ENCODE assay signal across 12 cellular contexts in the genomic region with DNA sequence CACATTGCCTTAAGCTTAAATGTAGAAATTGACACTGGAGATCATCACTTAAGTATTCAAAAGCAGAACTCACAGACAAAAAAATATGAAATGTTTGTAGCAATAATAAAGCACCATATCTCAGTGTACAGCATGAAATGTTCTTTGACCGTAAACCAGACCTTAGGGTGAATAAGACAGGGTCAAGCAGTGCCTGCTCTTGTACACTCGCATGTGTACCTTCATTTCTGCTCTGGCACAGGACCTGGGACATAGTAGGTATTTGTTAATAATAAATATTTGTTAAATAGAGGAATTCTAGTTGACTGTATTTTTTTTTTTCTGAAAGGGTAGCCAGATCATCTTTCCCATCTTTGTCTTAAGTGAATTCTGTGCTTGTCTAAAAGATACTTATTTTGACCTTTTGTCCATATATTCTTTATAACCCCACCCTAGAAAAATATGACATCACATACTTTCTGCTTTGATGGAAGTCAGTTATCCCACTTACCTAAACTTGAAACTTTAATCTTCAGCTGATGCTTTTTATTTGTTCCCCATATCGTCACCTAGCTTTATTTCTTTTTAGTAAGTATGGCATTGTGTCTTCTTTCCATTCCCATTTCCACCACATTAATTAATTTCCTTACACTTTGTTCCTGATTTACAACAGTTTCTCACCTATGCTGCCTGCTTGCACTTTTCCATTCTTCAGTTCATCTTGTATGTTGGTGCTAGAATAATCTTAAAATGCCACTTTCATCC. TPM values are rescaled to one million over a fixed set of nuclear protein-coding genes. Genes with fewer than 3 reads are reported as not detected.
A peak's percentile ranks its signal among the peaks of the same experiment; 100 is the strongest.
DNase-seq lines count a peak whose midpoint lies in the region; ATAC-seq and TF ChIP-seq lines count a peak whose summit lies in the region.
"Had no signal": no experiment of that assay in that cellular context is flagged by ENCODE, and none has a peak within 500 bp of the region (broad histone marks: within the 10 kb centered on the region; RNA-seq: fewer than 3 reads in every experiment).

No MANE protein-coding gene starts in this region.

- TF ChIP-seq POLR2A in NB4 (IDR thresholded peaks at IDR 0.05; ENCODE audit: extremely low read depth, insufficient read length), result no peak

- peaks cover 15% of the 10 kb centered on the region for H3K4me1 ChIP-seq in skeletal muscle satellite cell (ENCODE audit: control insufficient read depth, insufficient read depth, low read length)

- peak overlapping the region; percentile 88 for H3K4me3 ChIP-seq in NB4 (ENCODE audit: low read depth, low read length)
- peak overlapping the region; percentile 80 for H3K4me3 ChIP-seq in epithelial cell of esophagus (ENCODE audit: low read length)
- peak overlapping the region; percentile 90 for H3K4me3 ChIP-seq in skeletal muscle satellite cell (ENCODE audit: low read length)

- H3K27ac Mint-ChIP-seq in activated T-cell treated with anti-CD3 and anti-CD28 coated beads, Interleukin-2, amount 50 U/mL, for 72 hours, result peak overlapping the region; percentile 73

- H3K4me2 ChIP-seq in skeletal muscle satellite cell (ENCODE audit: low read length), result peak overlapping the region; percentile 94

- no peaks in the 10 kb centered on the region for H3K9me3 Mint-ChIP-seq in activated T-cell treated with anti-CD3 and anti-CD28 coated beads, Interleukin-2, amount 50 U/mL, for 72 hours

- no peaks in the 10 kb centered on the region for H3K27me3 ChIP-seq in skeletal muscle satellite cell (ENCODE audit: control insufficient read depth, insufficient read depth, low read length)
- H3K27me3 ChIP-seq: esophagus squamous epithelium had no signal

- no peak overlapping the region for H3K4me3 Mint-ChIP-seq in activated T-cell treated with anti-CD3 and anti-CD28 coated beads, Interleukin-2, amount 50 U/mL, for 72 hours

- H3K36me3 Mint-ChIP-seq in activated T-cell treated with anti-CD3 and anti-CD28 coated beads, Interleukin-2, amount 50 U/mL, for 72 hours (ENCODE audit: insufficient read depth in 2 of 2), result peaks cover 4 to 12% of the 10 kb centered on the region in 2 donors

- H3K9me3 ChIP-seq in skeletal muscle satellite cell (replicated peaks; ENCODE audit: low read length), result no peaks in the 10 kb centered on the region
- H3K9me3 ChIP-seq: esophagus squamous epithelium had no signal

- peaks cover 23% of the 10 kb centered on the region for H3K4me1 Mint-ChIP-seq in activated T-cell treated with anti-CD3 and anti-CD28 coated beads, Interleukin-2, amount 50 U/mL, for 72 hours (ENCODE audit: low read depth)

- DNase-seq in activated T-cell treated with anti-CD3 and anti-CD28 coated beads, Interleukin-2, amount 50 U/mL, for 72 hours, result no peak
- no peak for DNase-seq in activated T-cell treated with anti-CD3 and anti-CD28 coated beads for 4 hours
- DNase-seq in NB4 (ENCODE audit: low read depth), result no peak
- DNase-seq in epithelial cell of esophagus (ENCODE audit: low read depth), result no peak
- DNase-seq in middle frontal gyrus (ENCODE audit: extremely low spot score, low spot score), result no peak
- no peak for DNase-seq in activated CD8-positive, alpha-beta memory T cell treated with anti-CD3 and anti-CD28 coated beads, Interleukin-2, amount 50 U/mL, for 48 hours
- DNase-seq: esophagus squamous epithelium; GOT3; NCI-H1048; stimulated activated CD4-positive, alpha-beta T cell treated with anti-CD3 and anti-CD28 coated beads, Interleukin-12 subunit alpha, Interleukin-12 subunit beta, amount 100 ng/mL, for 4 hours had no signal

- H3K9ac ChIP-seq in skeletal muscle satellite cell (ENCODE audit: low read depth, low read length), result peak overlapping the region; percentile 86

- ATAC-seq in activated T-cell treated with anti-CD3 and anti-CD28 coated beads, Interleukin-2, amount 50 U/mL, for 72 hours (replicated peaks in 1 of 2), result no peak
- ATAC-seq in HG03045 (IDR thresholded peaks at IDR 0.05; ENCODE audit: unreplicated experiment), result no peak

- H3K36me3 ChIP-seq in skeletal muscle satellite cell (ENCODE audit: insufficient read depth, low read length), result no peaks in the 10 kb centered on the region
- H3K36me3 ChIP-seq: esophagus squamous epithelium had no signal

- TF ChIP-seq CTCF in NB4 (IDR thresholded peaks at IDR 0.05; ENCODE audit: low read depth, low read length) (no peak), epithelial cell of esophagus (IDR thresholded peaks at IDR 0.05; ENCODE audit: insufficient read depth, low read depth, low read length, missing control alignments) (no peak)

- no peaks in the 10 kb centered on the region for H3K27me3 Mint-ChIP-seq in activated T-cell treated with anti-CD3 and anti-CD28 coated beads, Interleukin-2, amount 50 U/mL, for 72 hours (ENCODE audit: low read depth)

RNA-seq across cellular contexts. Expression of gene CDC7, which starts 1.7 kb away (rescaled TPM):
- total RNA-seq in activated T-cell treated with anti-CD3 and anti-CD28 coated beads, Interleukin-2, amount 50 U/mL, for 72 hours, result 10 to 100 TPM; 39.0 to 45.3 TPM
- 5.8 and 6.8 TPM in 2 replicates for total RNA-seq in skeletal muscle satellite cell (2012; rRNA removed)
